In genomic region chr14:100532154-100532915, GRCh38 we compare ENCODE assay signal across 15 cellular contexts. TPM values are rescaled to one million over a fixed set of nuclear protein-coding genes. Genes with fewer than 3 reads are reported as not detected.
DNase-seq lines count a peak whose midpoint lies in the region; ATAC-seq, FAIRE-seq and TF ChIP-seq lines count a peak whose summit lies in the region.
"Had no signal": no experiment of that assay in that cellular context is flagged by ENCODE, and none has a peak within 500 bp of the region (broad histone marks: within the 10 kb centered on the region; RNA-seq: fewer than 3 reads in every experiment).

No MANE protein-coding gene starts in this region.

- intact Hi-C loops in right lobe of liver (cut with DNase I) (loop anchor here in 1 of 2 donors (10.0 kb wide), 1 partner anchor 122 kb away; no protein-coding TSS in a partner anchor), HepG2 (cut with micrococcal nuclease; ENCODE audit: unreplicated experiment) (no loop called here), upper lobe of right lung (cut with DNase I) (no loop called here)

- no peaks in the 10 kb centered on the region for H3K36me3 Mint-ChIP-seq in activated CD4-positive, alpha-beta memory T cell treated with anti-CD3 and anti-CD28 coated beads, Interleukin-2, amount 10 ng/mL, durations not matched to agents 7 days and 5 days (ENCODE audit: low read depth)

- no peaks in the 10 kb centered on the region for H3K9me3 ChIP-seq in right lobe of liver
- no peaks in the 10 kb centered on the region for H3K9me3 ChIP-seq in HepG2 (ENCODE audit: low read length)
- H3K9me3 ChIP-seq in upper lobe of right lung: no peaks in the 10 kb centered on the region
- H3K9me3 ChIP-seq: MG63 had no signal

- FAIRE-seq in HepG2 (lab: Jason Lieb, UNC): no peak
- FAIRE-seq: RCC 7860 had no signal

- H3K27ac ChIP-seq in right lobe of liver (peak overlapping the region in 2 of 3 donors; percentile 35 to 89), HepG2 (ENCODE audit: extremely low read length, insufficient read depth, low read length) (no peak overlapping the region), upper lobe of right lung (no peak overlapping the region)

- BruUV-seq in HepG2 (replicated peaks; lab: Mats Ljungman, UMichigan): no TSS peak

- ATAC-seq in right lobe of liver (no peak), HepG2 (no peak), upper lobe of right lung (no peak), HG03571 (IDR thresholded peaks at IDR 0.05; ENCODE audit: unreplicated experiment) (no peak), GM18867 (IDR thresholded peaks at IDR 0.05; ENCODE audit: unreplicated experiment) (no peak)
- ATAC-seq: stimulated activated naive CD8-positive, alpha-beta T cell treated with anti-CD3 and anti-CD28 coated beads, Interleukin-15, Interleukin-2, amounts not matched to agents 100 U/mL and 50 U/mL, for 24 hours had no signal

- H2AFZ ChIP-seq in HepG2 (ENCODE audit: low read length): no peak overlapping the region

- H3K4me1 Mint-ChIP-seq in activated CD4-positive, alpha-beta memory T cell treated with anti-CD3 and anti-CD28 coated beads, Interleukin-2, amount 10 ng/mL, durations not matched to agents 7 days and 5 days: peaks cover 4% of the 10 kb centered on the region

- H3K36me3 ChIP-seq in right lobe of liver: no peaks in the 10 kb centered on the region
- H3K36me3 ChIP-seq in HepG2 (replicated peaks in 1 of 2; ENCODE audit: control insufficient read depth in 1 of 2, insufficient read depth in 2 of 2, low read length in 2 of 2): no peaks in the 10 kb centered on the region
- peaks cover 3% of the 10 kb centered on the region for H3K36me3 ChIP-seq in upper lobe of right lung
- H3K36me3 ChIP-seq: MG63 had no signal

- in situ Hi-C loops in HepG2 (cut with HindIII; ENCODE audit: extremely low pct_ligation_motif_present, low pct_unique_long_range_greater_than_20kb): loop anchor here (5.0 kb wide), 1 partner anchor 110 kb away; no protein-coding TSS in a partner anchor

- TF ChIP-seq CTCF in right lobe of liver (IDR thresholded peaks at IDR 0.05) (no peak), HepG2 (CRISPR knock-in tag; IDR thresholded peaks at IDR 0.05) (no peak), upper lobe of right lung (IDR thresholded peaks at IDR 0.05) (no peak)

- CTCF ChIA-PET in HepG2 (lab: Yijun Ruan, JAX; ENCODE audit: low intra/inter-chr PET ratio, low total read pairs): no interaction called here
- CTCF ChIA-PET in activated CD4-positive, alpha-beta memory T cell treated with anti-CD3 and anti-CD28 coated beads, Interleukin-2, amount 10 ng/mL, durations not matched to agents 7 days and 5 days (lab: Charles Lee): no interaction called here

- no peak overlapping the region for H3K4me2 ChIP-seq in HepG2 (ENCODE audit: low read depth, low read length)

- 73% methylated on average over 6 of the region's 13 CpGs for WGBS in right lobe of liver (ENCODE audit: insufficient coverage, low coverage, low lambda C conversion rate, missing lambda C conversion rate)
- 59% methylated on average over 9 of the region's 13 CpGs for WGBS in HepG2 (ENCODE audit: low lambda C conversion rate)

- H3K4me3 Mint-ChIP-seq in activated CD4-positive, alpha-beta memory T cell treated with anti-CD3 and anti-CD28 coated beads, Interleukin-2, amount 10 ng/mL, durations not matched to agents 7 days and 5 days: no peak overlapping the region
- H3K4me3 Mint-ChIP-seq: CD4-positive, CD25-positive, alpha-beta regulatory T cell had no signal

- H3K27me3 Mint-ChIP-seq in activated CD4-positive, alpha-beta memory T cell treated with anti-CD3 and anti-CD28 coated beads, Interleukin-2, amount 10 ng/mL, durations not matched to agents 7 days and 5 days: no peaks in the 10 kb centered on the region
- H3K27me3 Mint-ChIP-seq: CD4-positive, CD25-positive, alpha-beta regulatory T cell had no signal

- POLR2A ChIA-PET in HepG2 (lab: Yijun Ruan, JAX): no interaction called here
- POLR2A ChIA-PET in activated CD4-positive, alpha-beta memory T cell treated with anti-CD3 and anti-CD28 coated beads, Interleukin-2, amount 10 ng/mL, durations not matched to agents 7 days and 5 days (lab: Charles Lee): interaction anchor here (0.5 kb wide), 1 partner anchor 126 kb away, joined by 3 read pairs; no protein-coding TSS in a partner anchor

- H4K20me1 ChIP-seq in HepG2 (ENCODE audit: insufficient read depth, low read length): no peaks in the 10 kb centered on the region

- TF ChIP-seq POLR2A in right lobe of liver (IDR thresholded peaks at IDR 0.05) (no peak), HepG2 (IDR thresholded peaks at IDR 0.05; ENCODE audit: insufficient read depth in 1 of 2, low read depth in 2 of 2, low read length in 2 of 2) (no peak)

- TF ChIP-seq RAD21 in HepG2 (CRISPR knock-in tag; IDR thresholded peaks at IDR 0.05): no peak

- DNase-seq in right lobe of liver (peak in 2 of 3 donors; percentile 11 to 37), HepG2 (ENCODE audit: low spot score) (no peak), iPS-NIHi11 (ENCODE audit: low spot score) (peak; percentile 5), upper lobe of right lung (peak; percentile 28), NCI-H2196 treated with DMSO at 0.1 percent for 48 hours (lab: John Stamatoyannopoulos, UW; ENCODE audit: unreplicated experiment) (no peak)
- peak; percentile 11 for DNase-seq in activated CD4-positive, alpha-beta memory T cell treated with anti-CD3 and anti-CD28 coated beads, Interleukin-2, amount 10 ng/mL, durations not matched to agents 7 days and 5 days
- DNase-seq: CD4-positive, CD25-positive, alpha-beta regulatory T cell; MG63; NCI-H226; stimulated activated CD4-positive, alpha-beta T cell treated with anti-CD3 and anti-CD28 coated beads, Interleukin-4, amount 100 ng/mL, for 1 hour; T-helper 9 cell had no signal

- H3K27ac Mint-ChIP-seq in activated CD4-positive, alpha-beta memory T cell treated with anti-CD3 and anti-CD28 coated beads, Interleukin-2, amount 10 ng/mL, durations not matched to agents 7 days and 5 days: no peak overlapping the region
- H3K27ac Mint-ChIP-seq: CD4-positive, CD25-positive, alpha-beta regulatory T cell had no signal

- no peaks in the 10 kb centered on the region for H3K79me2 ChIP-seq in HepG2 (ENCODE audit: insufficient read depth, low read length)

- no peak for TF ChIP-seq EP300 in HepG2 (IDR thresholded peaks at IDR 0.05; ENCODE audit: low read depth in 2 of 2, low read length in 2 of 2)
- no peak for TF ChIP-seq EP300 in HepG2 (CRISPR knock-in tag; IDR thresholded peaks at IDR 0.05; ENCODE audit: borderline replicate concordance)

- H3K4me3 ChIP-seq in right lobe of liver: no peak overlapping the region
- H3K4me3 ChIP-seq in HepG2 (replicated peaks in 1 of 3; ENCODE audit: insufficient read depth in 1 of 3, low read depth in 2 of 3, low read length in 3 of 3): no peak overlapping the region
- H3K4me3 ChIP-seq in upper lobe of right lung: no peak overlapping the region
- H3K4me3 ChIP-seq: MG63 had no signal

- no peak overlapping the region for H3K9ac ChIP-seq in HepG2 (ENCODE audit: insufficient read depth, low read depth, low read length)

- H3K27me3 ChIP-seq in right lobe of liver: no peaks in the 10 kb centered on the region
- peaks cover 0 to 4% of the 10 kb centered on the region in 2 experiments; a peak in 1 of 5 replicates for H3K27me3 ChIP-seq in HepG2 (ENCODE audit: control insufficient read depth in 1 of 2, insufficient read depth in 2 of 2, low read length in 2 of 2)
- H3K27me3 ChIP-seq in upper lobe of right lung: no peaks in the 10 kb centered on the region
- H3K27me3 ChIP-seq: MG63 had no signal

- no peaks in the 10 kb centered on the region for H3K9me3 Mint-ChIP-seq in activated CD4-positive, alpha-beta memory T cell treated with anti-CD3 and anti-CD28 coated beads, Interleukin-2, amount 10 ng/mL, durations not matched to agents 7 days and 5 days
- H3K9me3 Mint-ChIP-seq: CD4-positive, CD25-positive, alpha-beta regulatory T cell had no signal

- H3K4me1 ChIP-seq in right lobe of liver: peaks cover 0 to 26% (median 9%) of the 10 kb centered on the region in 4 donors
- peaks cover 21% of the 10 kb centered on the region for H3K4me1 ChIP-seq in HepG2 (ENCODE audit: insufficient read depth, low read length)
- H3K4me1 ChIP-seq in upper lobe of right lung: peaks cover 10% of the 10 kb centered on the region

RNA-seq across cellular contexts. Expression of gene BEGAIN, which starts 54.9 kb away (rescaled TPM):
- total RNA-seq in right lobe of liver (under 1 TPM; 0.12 to 0.61 (median 0.34) TPM), HepG2 (2016; rRNA removed; fragmentation: Illumina TruSeq; extraction: Trizol) (not detected in 2 replicates), upper lobe of right lung (1.5 TPM)
- total RNA-seq in HepG2 (2016; cell fraction: cytosol; rRNA removed; fragmentation: Illumina TruSeq; extraction: Trizol; ENCODE audit: low read depth): not detected in 2 replicates
- not detected in 2 replicates for total RNA-seq in HepG2 (2016; cell fraction: insoluble cytoplasmic fraction; rRNA removed; fragmentation: Illumina TruSeq; extraction: Trizol)
- not detected in 2 replicates for total RNA-seq in HepG2 (2016; cell fraction: membrane; rRNA removed; fragmentation: Illumina TruSeq; extraction: Trizol)
- not detected in 2 replicates for total RNA-seq in HepG2 (2016; cell fraction: nucleus; rRNA removed; fragmentation: Illumina TruSeq; extraction: Trizol)
- polyA plus RNA-seq in HepG2 (2011; rRNA removed): not detected in 2 replicates
- not detected in 2 replicates for polyA plus RNA-seq in HepG2 (2011; cell fraction: cytosol; rRNA removed)
- polyA plus RNA-seq in HepG2 (2011; cell fraction: nucleus; rRNA removed): not detected in 2 replicates
- polyA plus RNA-seq in HepG2 (2012): not detected in 2 replicates
- not detected in 2 replicates for polyA plus RNA-seq in HepG2 (2016; cell fraction: cytosol; fragmentation: Illumina TruSeq; extraction: Trizol; ENCODE audit: low read depth)
- polyA plus RNA-seq in HepG2 (2016; cell fraction: insoluble cytoplasmic fraction; fragmentation: Illumina TruSeq; extraction: Trizol; ENCODE audit: low read depth): not detected in 2 replicates
- polyA plus RNA-seq in HepG2 (2016; cell fraction: membrane; fragmentation: Illumina TruSeq; extraction: Trizol; ENCODE audit: low read depth): not detected in 2 replicates
- polyA plus RNA-seq in HepG2 (2016; cell fraction: nucleus; fragmentation: Illumina TruSeq; extraction: Trizol; ENCODE audit: insufficient read depth, low read depth): not detected in 2 replicates
- polyA minus RNA-seq in HepG2 (2011; rRNA and poly(A)+ RNA removed; ENCODE audit: low replicate concordance): 39.7 TPM in 1 of 2 replicates, not detected in the other
- 0.20 TPM in 1 of 2 replicates, not detected in the other for polyA minus RNA-seq in HepG2 (2011; cell fraction: cytosol; rRNA and poly(A)+ RNA removed)
- polyA minus RNA-seq in HepG2 (2011; cell fraction: nucleus; rRNA and poly(A)+ RNA removed): 0.26 TPM in 1 of 2 replicates, not detected in the other
- 1 to 10 TPM; 2.7 to 3.1 TPM for total RNA-seq in activated CD4-positive, alpha-beta memory T cell treated with anti-CD3 and anti-CD28 coated beads, Interleukin-2, amount 10 ng/mL, durations not matched to agents 7 days and 5 days

Comparison
In these comparisons a context has a peak if more than half of its experiments do, and no peak if none do; other contexts are left out.
1. DNase-seq: peak in right lobe of liver (2 of 3), activated CD4-positive, alpha-beta memory T cell treated with anti-CD3 and anti-CD28 coated beads, Interleukin-2, amount 10 ng/mL, durations not matched to agents 7 days and 5 days (single experiment), iPS-NIHi11 (single experiment) and upper lobe of right lung (single experiment); none in HepG2 (single experiment) and NCI-H2196 treated with DMSO at 0.1 percent for 48 hours (single experiment).
2. H3K27ac ChIP-seq: peak in right lobe of liver (2 of 3); none in HepG2 (single experiment) and upper lobe of right lung (single experiment).